ENCODE assay signal across 1 cellular context in the genomic region with DNA sequence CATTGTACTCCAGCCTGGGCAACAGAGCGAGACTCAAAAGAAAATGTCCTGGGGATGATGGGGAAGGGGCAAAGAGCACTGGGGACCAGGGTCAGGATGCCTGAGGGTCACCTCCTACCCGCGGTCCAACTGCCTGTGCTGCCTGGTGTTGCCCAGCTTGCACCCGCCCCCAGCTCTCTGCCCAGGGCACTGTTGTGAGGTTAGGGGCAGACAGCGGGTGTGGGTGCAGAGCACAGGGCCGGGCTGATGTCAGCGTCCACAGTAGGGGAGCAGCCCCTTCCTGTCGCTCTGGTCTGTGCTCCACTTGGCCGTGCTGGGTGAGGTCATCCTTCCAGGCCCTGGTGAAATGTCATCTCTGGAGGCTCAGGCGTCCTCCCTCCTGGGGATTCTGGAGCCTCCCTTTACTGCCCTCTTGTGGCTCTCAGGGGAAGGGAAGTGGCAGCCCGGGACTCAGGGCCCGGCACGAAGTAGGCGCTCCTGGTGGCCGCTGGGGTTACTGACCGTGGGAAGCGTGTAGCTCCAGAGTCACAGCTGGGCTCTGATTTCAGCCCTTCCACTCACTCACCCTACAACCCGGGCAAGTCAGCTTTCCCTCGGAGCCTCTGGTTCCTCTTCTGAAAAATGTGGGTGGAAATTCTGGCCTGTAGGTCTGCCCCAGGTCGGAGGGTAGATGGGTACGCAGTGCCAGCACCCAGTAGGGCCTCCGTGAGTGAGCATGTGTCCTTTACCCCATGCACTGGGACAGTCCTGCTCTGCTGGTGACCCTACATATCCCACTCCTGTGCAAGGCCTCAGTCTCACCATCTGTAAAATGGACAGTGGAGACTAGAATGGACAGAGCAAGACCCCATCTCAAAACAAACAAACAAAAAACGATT.
A peak's percentile ranks its signal among the peaks of the same experiment; 100 is the strongest.
TF ChIP-seq lines count a peak whose summit lies in the region.

No MANE protein-coding gene starts in this region.

TF ChIP-seq in HepG2, 621 proteins besides CTCF, POLR2A, EP300 and RAD21 (continued from another document and continues in another):
- TF ChIP-seq, protein P1, sequence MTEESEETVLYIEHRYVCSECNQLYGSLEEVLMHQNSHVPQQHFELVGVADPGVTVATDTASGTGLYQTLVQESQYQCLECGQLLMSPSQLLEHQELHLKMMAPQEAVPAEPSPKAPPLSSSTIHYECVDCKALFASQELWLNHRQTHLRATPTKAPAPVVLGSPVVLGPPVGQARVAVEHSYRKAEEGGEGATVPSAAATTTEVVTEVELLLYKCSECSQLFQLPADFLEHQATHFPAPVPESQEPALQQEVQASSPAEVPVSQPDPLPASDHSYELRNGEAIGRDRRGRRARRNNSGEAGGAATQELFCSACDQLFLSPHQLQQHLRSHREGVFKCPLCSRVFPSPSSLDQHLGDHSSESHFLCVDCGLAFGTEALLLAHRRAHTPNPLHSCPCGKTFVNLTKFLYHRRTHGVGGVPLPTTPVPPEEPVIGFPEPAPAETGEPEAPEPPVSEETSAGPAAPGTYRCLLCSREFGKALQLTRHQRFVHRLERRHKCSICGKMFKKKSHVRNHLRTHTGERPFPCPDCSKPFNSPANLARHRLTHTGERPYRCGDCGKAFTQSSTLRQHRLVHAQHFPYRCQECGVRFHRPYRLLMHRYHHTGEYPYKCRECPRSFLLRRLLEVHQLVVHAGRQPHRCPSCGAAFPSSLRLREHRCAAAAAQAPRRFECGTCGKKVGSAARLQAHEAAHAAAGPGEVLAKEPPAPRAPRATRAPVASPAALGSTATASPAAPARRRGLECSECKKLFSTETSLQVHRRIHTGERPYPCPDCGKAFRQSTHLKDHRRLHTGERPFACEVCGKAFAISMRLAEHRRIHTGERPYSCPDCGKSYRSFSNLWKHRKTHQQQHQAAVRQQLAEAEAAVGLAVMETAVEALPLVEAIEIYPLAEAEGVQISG (CRISPR knock-in tag; IDR thresholded peaks at IDR 0.05): peak; percentile 44; the same call in 1 of the 2 replicates
- TF ChIP-seq, protein P2, sequence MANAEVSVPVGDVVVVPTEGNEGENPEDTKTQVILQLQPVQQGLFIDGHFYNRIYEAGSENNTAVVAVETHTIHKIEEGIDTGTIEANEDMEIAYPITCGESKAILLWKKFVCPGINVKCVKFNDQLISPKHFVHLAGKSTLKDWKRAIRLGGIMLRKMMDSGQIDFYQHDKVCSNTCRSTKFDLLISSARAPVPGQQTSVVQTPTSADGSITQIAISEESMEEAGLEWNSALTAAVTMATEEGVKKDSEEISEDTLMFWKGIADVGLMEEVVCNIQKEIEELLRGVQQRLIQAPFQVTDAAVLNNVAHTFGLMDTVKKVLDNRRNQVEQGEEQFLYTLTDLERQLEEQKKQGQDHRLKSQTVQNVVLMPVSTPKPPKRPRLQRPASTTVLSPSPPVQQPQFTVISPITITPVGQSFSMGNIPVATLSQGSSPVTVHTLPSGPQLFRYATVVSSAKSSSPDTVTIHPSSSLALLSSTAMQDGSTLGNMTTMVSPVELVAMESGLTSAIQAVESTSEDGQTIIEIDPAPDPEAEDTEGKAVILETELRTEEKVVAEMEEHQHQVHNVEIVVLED (CRISPR knock-in tag; IDR thresholded peaks at IDR 0.05; ENCODE audit: borderline replicate concordance): no peak
- TF ChIP-seq NFE2L1 (CRISPR knock-in tag; IDR thresholded peaks at IDR 0.05; ENCODE audit: borderline replicate concordance): no peak
- peak; percentile 45; the same call in 1 of the 2 replicates for TF ChIP-seq ISL2 (CRISPR knock-in tag; IDR thresholded peaks at IDR 0.05)
- no peak for TF ChIP-seq MBD4 (IDR thresholded peaks at IDR 0.05; ENCODE audit: borderline replicate concordance, low read length)
- no peak for TF ChIP-seq JUNB (CRISPR knock-in tag; IDR thresholded peaks at IDR 0.05; ENCODE audit: borderline replicate concordance)
- TF ChIP-seq, protein P3, sequence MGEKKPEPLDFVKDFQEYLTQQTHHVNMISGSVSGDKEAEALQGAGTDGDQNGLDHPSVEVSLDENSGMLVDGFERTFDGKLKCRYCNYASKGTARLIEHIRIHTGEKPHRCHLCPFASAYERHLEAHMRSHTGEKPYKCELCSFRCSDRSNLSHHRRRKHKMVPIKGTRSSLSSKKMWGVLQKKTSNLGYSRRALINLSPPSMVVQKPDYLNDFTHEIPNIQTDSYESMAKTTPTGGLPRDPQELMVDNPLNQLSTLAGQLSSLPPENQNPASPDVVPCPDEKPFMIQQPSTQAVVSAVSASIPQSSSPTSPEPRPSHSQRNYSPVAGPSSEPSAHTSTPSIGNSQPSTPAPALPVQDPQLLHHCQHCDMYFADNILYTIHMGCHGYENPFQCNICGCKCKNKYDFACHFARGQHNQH (CRISPR knock-in tag; IDR thresholded peaks at IDR 0.05): peak; percentile 48; the same call in 1 of the 2 replicates
- TF ChIP-seq BRCA1 (CRISPR knock-in tag; IDR thresholded peaks at IDR 0.05): no peak
- TF ChIP-seq ZFP62 (CRISPR knock-in tag; IDR thresholded peaks at IDR 0.05): no peak
- TF ChIP-seq PHB2 (IDR thresholded peaks at IDR 0.05; ENCODE audit: partially characterized antibody): no peak
- TF ChIP-seq, protein P4, sequence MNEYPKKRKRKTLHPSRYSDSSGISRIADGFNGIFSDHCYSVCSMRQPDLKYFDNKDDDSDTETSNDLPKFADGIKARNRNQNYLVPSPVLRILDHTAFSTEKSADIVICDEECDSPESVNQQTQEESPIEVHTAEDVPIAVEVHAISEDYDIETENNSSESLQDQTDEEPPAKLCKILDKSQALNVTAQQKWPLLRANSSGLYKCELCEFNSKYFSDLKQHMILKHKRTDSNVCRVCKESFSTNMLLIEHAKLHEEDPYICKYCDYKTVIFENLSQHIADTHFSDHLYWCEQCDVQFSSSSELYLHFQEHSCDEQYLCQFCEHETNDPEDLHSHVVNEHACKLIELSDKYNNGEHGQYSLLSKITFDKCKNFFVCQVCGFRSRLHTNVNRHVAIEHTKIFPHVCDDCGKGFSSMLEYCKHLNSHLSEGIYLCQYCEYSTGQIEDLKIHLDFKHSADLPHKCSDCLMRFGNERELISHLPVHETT (CRISPR knock-in tag; conservative IDR thresholded peaks at IDR 0.05): no peak
- TF ChIP-seq ZNF337 (CRISPR knock-in tag; IDR thresholded peaks at IDR 0.05; ENCODE audit: borderline replicate concordance, low read depth): no peak
- TF ChIP-seq ZNF510 (CRISPR knock-in tag; IDR thresholded peaks at IDR 0.05; ENCODE audit: low read depth): no peak
- TF ChIP-seq AGO2 (optimal IDR thresholded peaks at IDR 0.05; ENCODE audit: low read depth, low read length): no peak
- TF ChIP-seq KAT7 (CRISPR knock-in tag; IDR thresholded peaks at IDR 0.05; ENCODE audit: borderline replicate concordance): no peak
- TF ChIP-seq ZNF274 (CRISPR knock-in tag; IDR thresholded peaks at IDR 0.05): 0 out of 2 replicates have a peak, but pooled peaks have one; percentile 19
- TF ChIP-seq ZNF253 (CRISPR knock-in tag; IDR thresholded peaks at IDR 0.05; ENCODE audit: borderline replicate concordance): no peak
- TF ChIP-seq ZNF556 (CRISPR knock-in tag; IDR thresholded peaks at IDR 0.05; ENCODE audit: borderline replicate concordance): no peak; the same call in 1 of the 2 replicates
- TF ChIP-seq SCMH1 (CRISPR knock-in tag; IDR thresholded peaks at IDR 0.05; ENCODE audit: borderline replicate concordance): no peak
- TF ChIP-seq ZEB1 (IDR thresholded peaks at IDR 0.05; ENCODE audit: insufficient replicate concordance, low read depth): no peak
- TF ChIP-seq SMAD3 (CRISPR knock-in tag; IDR thresholded peaks at IDR 0.05): no peak
- TF ChIP-seq, protein P5, sequence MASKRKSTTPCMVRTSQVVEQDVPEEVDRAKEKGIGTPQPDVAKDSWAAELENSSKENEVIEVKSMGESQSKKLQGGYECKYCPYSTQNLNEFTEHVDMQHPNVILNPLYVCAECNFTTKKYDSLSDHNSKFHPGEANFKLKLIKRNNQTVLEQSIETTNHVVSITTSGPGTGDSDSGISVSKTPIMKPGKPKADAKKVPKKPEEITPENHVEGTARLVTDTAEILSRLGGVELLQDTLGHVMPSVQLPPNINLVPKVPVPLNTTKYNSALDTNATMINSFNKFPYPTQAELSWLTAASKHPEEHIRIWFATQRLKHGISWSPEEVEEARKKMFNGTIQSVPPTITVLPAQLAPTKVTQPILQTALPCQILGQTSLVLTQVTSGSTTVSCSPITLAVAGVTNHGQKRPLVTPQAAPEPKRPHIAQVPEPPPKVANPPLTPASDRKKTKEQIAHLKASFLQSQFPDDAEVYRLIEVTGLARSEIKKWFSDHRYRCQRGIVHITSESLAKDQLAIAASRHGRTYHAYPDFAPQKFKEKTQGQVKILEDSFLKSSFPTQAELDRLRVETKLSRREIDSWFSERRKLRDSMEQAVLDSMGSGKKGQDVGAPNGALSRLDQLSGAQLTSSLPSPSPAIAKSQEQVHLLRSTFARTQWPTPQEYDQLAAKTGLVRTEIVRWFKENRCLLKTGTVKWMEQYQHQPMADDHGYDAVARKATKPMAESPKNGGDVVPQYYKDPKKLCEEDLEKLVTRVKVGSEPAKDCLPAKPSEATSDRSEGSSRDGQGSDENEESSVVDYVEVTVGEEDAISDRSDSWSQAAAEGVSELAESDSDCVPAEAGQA (IDR thresholded peaks at IDR 0.05; ENCODE audit: low read depth): peak; percentile 70; the same call in 1 of the 2 replicates
- TF ChIP-seq, protein P5 (CRISPR knock-in tag; IDR thresholded peaks at IDR 0.05; ENCODE audit: borderline replicate concordance): no peak
- TF ChIP-seq ZNF598 (CRISPR knock-in tag; IDR thresholded peaks at IDR 0.05; ENCODE audit: borderline replicate concordance): peak; percentile 46; the same call in 1 of the 2 replicates
- TF ChIP-seq, protein P6, sequence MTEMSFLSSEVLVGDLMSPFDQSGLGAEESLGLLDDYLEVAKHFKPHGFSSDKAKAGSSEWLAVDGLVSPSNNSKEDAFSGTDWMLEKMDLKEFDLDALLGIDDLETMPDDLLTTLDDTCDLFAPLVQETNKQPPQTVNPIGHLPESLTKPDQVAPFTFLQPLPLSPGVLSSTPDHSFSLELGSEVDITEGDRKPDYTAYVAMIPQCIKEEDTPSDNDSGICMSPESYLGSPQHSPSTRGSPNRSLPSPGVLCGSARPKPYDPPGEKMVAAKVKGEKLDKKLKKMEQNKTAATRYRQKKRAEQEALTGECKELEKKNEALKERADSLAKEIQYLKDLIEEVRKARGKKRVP (CRISPR knock-in tag; IDR thresholded peaks at IDR 0.05): peak in 1 of 2 experiments; percentile 79; a peak in 2 of 4 replicates
- TF ChIP-seq, protein P7, sequence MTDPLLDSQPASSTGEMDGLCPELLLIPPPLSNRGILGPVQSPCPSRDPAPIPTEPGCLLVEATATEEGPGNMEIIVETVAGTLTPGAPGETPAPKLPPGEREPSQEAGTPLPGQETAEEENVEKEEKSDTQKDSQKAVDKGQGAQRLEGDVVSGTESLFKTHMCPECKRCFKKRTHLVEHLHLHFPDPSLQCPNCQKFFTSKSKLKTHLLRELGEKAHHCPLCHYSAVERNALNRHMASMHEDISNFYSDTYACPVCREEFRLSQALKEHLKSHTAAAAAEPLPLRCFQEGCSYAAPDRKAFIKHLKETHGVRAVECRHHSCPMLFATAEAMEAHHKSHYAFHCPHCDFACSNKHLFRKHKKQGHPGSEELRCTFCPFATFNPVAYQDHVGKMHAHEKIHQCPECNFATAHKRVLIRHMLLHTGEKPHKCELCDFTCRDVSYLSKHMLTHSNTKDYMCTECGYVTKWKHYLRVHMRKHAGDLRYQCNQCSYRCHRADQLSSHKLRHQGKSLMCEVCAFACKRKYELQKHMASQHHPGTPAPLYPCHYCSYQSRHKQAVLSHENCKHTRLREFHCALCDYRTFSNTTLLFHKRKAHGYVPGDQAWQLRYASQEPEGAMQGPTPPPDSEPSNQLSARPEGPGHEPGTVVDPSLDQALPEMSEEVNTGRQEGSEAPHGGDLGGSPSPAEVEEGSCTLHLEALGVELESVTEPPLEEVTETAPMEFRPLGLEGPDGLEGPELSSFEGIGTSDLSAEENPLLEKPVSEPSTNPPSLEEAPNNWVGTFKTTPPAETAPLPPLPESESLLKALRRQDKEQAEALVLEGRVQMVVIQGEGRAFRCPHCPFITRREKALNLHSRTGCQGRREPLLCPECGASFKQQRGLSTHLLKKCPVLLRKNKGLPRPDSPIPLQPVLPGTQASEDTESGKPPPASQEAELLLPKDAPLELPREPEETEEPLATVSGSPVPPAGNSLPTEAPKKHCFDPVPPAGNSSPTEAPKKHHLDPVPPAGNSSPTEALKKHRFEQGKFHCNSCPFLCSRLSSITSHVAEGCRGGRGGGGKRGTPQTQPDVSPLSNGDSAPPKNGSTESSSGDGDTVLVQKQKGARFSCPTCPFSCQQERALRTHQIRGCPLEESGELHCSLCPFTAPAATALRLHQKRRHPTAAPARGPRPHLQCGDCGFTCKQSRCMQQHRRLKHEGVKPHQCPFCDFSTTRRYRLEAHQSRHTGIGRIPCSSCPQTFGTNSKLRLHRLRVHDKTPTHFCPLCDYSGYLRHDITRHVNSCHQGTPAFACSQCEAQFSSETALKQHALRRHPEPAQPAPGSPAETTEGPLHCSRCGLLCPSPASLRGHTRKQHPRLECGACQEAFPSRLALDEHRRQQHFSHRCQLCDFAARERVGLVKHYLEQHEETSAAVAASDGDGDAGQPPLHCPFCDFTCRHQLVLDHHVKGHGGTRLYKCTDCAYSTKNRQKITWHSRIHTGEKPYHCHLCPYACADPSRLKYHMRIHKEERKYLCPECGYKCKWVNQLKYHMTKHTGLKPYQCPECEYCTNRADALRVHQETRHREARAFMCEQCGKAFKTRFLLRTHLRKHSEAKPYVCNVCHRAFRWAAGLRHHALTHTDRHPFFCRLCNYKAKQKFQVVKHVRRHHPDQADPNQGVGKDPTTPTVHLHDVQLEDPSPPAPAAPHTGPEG (CRISPR knock-in tag; IDR thresholded peaks at IDR 0.05): no peak
